In the genomic region with DNA sequence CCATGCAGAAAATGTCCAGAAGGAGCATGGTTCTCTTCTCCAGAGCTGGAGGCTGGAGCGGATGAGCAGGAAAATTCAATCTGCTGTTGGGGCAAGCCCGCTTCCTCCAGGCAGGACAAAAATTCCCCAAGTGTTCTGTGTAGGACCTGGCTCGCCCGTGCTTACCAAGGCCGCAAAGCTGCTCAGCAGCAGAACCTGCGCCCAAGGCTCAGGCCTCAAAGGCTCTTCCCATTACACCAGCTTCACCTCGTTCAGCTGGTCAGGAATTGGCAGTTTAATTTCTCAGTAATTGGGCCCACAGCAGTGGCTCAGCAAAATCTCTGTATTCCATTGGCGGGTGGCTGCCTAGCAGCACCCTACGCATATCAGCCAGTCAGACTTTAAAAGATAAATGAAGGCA, we compare ENCODE assay signal across 32 cellular contexts. TPM values are rescaled to one million over a fixed set of nuclear protein-coding genes. Genes with fewer than 3 reads are reported as not detected.
A peak's percentile ranks its signal among the peaks of the same experiment; 100 is the strongest.
DNase-seq lines count a peak whose midpoint lies in the region; ATAC-seq and TF ChIP-seq lines count a peak whose summit lies in the region.
"Had no signal": no experiment of that assay in that cellular context is flagged by ENCODE, and none has a peak within 500 bp of the region (broad histone marks: within the 10 kb centered on the region; RNA-seq: fewer than 3 reads in every experiment).

No MANE protein-coding gene starts in this region.

- H3K4me1 Mint-ChIP-seq in glutamatergic neuron (ENCODE audit: low read depth, unreplicated experiment) = peaks cover 5% of the 10 kb centered on the region
- peaks cover 3 to 10% of the 10 kb centered on the region in 2 donors for H3K4me1 Mint-ChIP-seq in stimulated activated naive B cell treated with anti-CD40 and anti-IgM and Interleukin-4, amounts not matched to agents 10 μg/mL and 1 μg/mL and 100 μg/mL, for 72 hours

- no peak overlapping the region for H3K9ac ChIP-seq in HUES64 (ENCODE audit: low read depth, low read length)
- H3K9ac ChIP-seq: BLaER1, GM23248, KMS-11 had no signal

- H3K4me1 ChIP-seq in cardiac muscle cell (ENCODE audit: low read depth) (no peaks in the 10 kb centered on the region), left ventricle myocardium inferior (peaks cover 6% of the 10 kb centered on the region), HUES64 (ENCODE audit: insufficient read depth, low read length) (0 out of 2 replicates have a peak, but pooled peaks cover 6% of the 10 kb centered on the region)
- H3K4me1 ChIP-seq: adrenal gland, Peyer's patch had no signal

- H3K4me3 ChIP-seq in cardiac muscle cell (no peak overlapping the region), left ventricle myocardium inferior (no peak overlapping the region), HUES64 (ENCODE audit: low read length) (no peak overlapping the region)
- H3K4me3 ChIP-seq: adrenal gland, BLaER1, GM23248, heart left ventricle, Peyer's patch had no signal

- WGBS in HUES64 = 94% methylated on average over 8 of the region's 9 CpGs

- H3K36me3 ChIP-seq in cardiac muscle cell = peaks cover 21% of the 10 kb centered on the region
- peaks cover 53% of the 10 kb centered on the region for H3K36me3 ChIP-seq in left ventricle myocardium inferior
- H3K36me3 ChIP-seq in HUES64 (ENCODE audit: insufficient read depth, low read length) = peaks cover 53% of the 10 kb centered on the region

- H3K4me3 Mint-ChIP-seq in glutamatergic neuron (ENCODE audit: unreplicated experiment) = no peak overlapping the region
- no peak overlapping the region for H3K4me3 Mint-ChIP-seq in stimulated activated naive B cell treated with anti-CD40 and anti-IgM and Interleukin-4, amounts not matched to agents 10 μg/mL and 1 μg/mL and 100 μg/mL, for 72 hours
- H3K4me3 Mint-ChIP-seq: naive B cell had no signal

- peaks cover 5% of the 10 kb centered on the region for H3K36me3 Mint-ChIP-seq in glutamatergic neuron (ENCODE audit: unreplicated experiment)
- H3K36me3 Mint-ChIP-seq in stimulated activated naive B cell treated with anti-CD40 and anti-IgM and Interleukin-4, amounts not matched to agents 10 μg/mL and 1 μg/mL and 100 μg/mL, for 72 hours = peaks cover 23 to 51% of the 10 kb centered on the region in 2 donors

- peak overlapping the region; percentile 51 for H3K27ac ChIP-seq in cardiac muscle cell
- H3K27ac ChIP-seq in left ventricle myocardium inferior (replicated peaks) = no peak overlapping the region
- H3K27ac ChIP-seq in HUES64 (ENCODE audit: low read depth, low read length) = peak overlapping the region; percentile 31; the same call in 1 of the 2 replicates
- H3K27ac ChIP-seq: GM23248, heart left ventricle, KMS-11, Peyer's patch, VCaP had no signal

- peaks cover 6% of the 10 kb centered on the region for H3K9me3 Mint-ChIP-seq in glutamatergic neuron (ENCODE audit: unreplicated experiment)
- peaks cover 2 to 3% of the 10 kb centered on the region in 2 donors for H3K9me3 Mint-ChIP-seq in stimulated activated naive B cell treated with anti-CD40 and anti-IgM and Interleukin-4, amounts not matched to agents 10 μg/mL and 1 μg/mL and 100 μg/mL, for 72 hours

- no peaks in the 10 kb centered on the region for H3K9me3 ChIP-seq in cardiac muscle cell (ENCODE audit: low read depth)
- peaks cover 5% of the 10 kb centered on the region for H3K9me3 ChIP-seq in left ventricle myocardium inferior (replicated peaks)
- no peaks in the 10 kb centered on the region for H3K9me3 ChIP-seq in HUES64 (ENCODE audit: insufficient read depth, low read depth, low read length)
- H3K9me3 ChIP-seq: adrenal gland, BLaER1 had no signal

- no peak for ATAC-seq in stimulated activated naive B cell treated with anti-CD40 and anti-IgM and Interleukin-4, amounts not matched to agents 10 μg/mL and 1 μg/mL and 100 μg/mL, for 72 hours (replicated peaks)
- no peak for ATAC-seq in HG03378 (IDR thresholded peaks at IDR 0.05; ENCODE audit: unreplicated experiment)
- ATAC-seq: esophagus mucosa, heart left ventricle, left ventricle myocardium superior had no signal

- H3K27me3 ChIP-seq in cardiac muscle cell (peaks cover 5% of the 10 kb centered on the region), left ventricle myocardium inferior (ENCODE audit: low read depth) (peaks cover 17% of the 10 kb centered on the region), HUES64 (ENCODE audit: insufficient read depth, low read length) (peaks cover 13% of the 10 kb centered on the region)
- H3K27me3 ChIP-seq: adrenal gland, BLaER1, Peyer's patch had no signal

- no peak for DNase-seq in cardiac muscle cell (ENCODE audit: low read depth in 1 of 2, low spot score in 1 of 2)
- no peak for DNase-seq in left ventricle myocardium inferior
- DNase-seq in glutamatergic neuron = no peak
- DNase-seq in stimulated activated naive B cell treated with anti-CD40 and anti-IgM and Interleukin-4, amounts not matched to agents 10 μg/mL and 1 μg/mL and 100 μg/mL, for 72 hours = no peak
- no peak for DNase-seq in globus pallidus (ENCODE audit: low spot score)
- DNase-seq: activated CD4-positive, alpha-beta T cell treated with anti-CD3 and anti-CD28 coated beads for 4 hours; activated CD8-positive, alpha-beta memory T cell treated with anti-CD3 and anti-CD28 coated beads for 24 hours; activated T-cell treated with anti-CD3 and anti-CD28 coated beads for 4 hours; dermis blood vessel endothelial cell; DMS79; GF-D8; heart left ventricle; left ventricle myocardium superior; naive B cell; NCI-H2029; NCI-H526; nucleus accumbens; Peyer's patch; SIG-M5; stimulated activated CD4-positive, alpha-beta T cell treated with anti-CD3 and anti-CD28 coated beads, Interleukin-4, amount 100 ng/mL, for 4 hours; substantia nigra; SW 1271; T-helper 9 cell; trophoblast cell had no signal

- TF ChIP-seq CTCF in cardiac muscle cell (IDR thresholded peaks at IDR 0.05; ENCODE audit: low read depth, low read length) (no peak), left ventricle myocardium inferior (IDR thresholded peaks at IDR 0.05; ENCODE audit: borderline replicate concordance) (no peak), glutamatergic neuron (IDR thresholded peaks at IDR 0.05; ENCODE audit: partially characterized antibody, unreplicated experiment) (no peak)

- intact Hi-C loops in left ventricle myocardium inferior (cut with micrococcal nuclease) = no loop called here

- peak overlapping the region; percentile 38 for H3K27ac Mint-ChIP-seq in glutamatergic neuron (ENCODE audit: unreplicated experiment)
- H3K27ac Mint-ChIP-seq in stimulated activated naive B cell treated with anti-CD40 and anti-IgM and Interleukin-4, amounts not matched to agents 10 μg/mL and 1 μg/mL and 100 μg/mL, for 72 hours = peak overlapping the region; percentile 73

- H3K27me3 Mint-ChIP-seq in glutamatergic neuron (ENCODE audit: unreplicated experiment) = peaks cover 7% of the 10 kb centered on the region
- H3K27me3 Mint-ChIP-seq in stimulated activated naive B cell treated with anti-CD40 and anti-IgM and Interleukin-4, amounts not matched to agents 10 μg/mL and 1 μg/mL and 100 μg/mL, for 72 hours = peaks cover 3 to 6% of the 10 kb centered on the region in 2 donors
- H3K27me3 Mint-ChIP-seq: naive B cell had no signal

RNA-seq across cellular contexts. Expression of gene FZD9, which starts 5.7 kb away (rescaled TPM):
- total RNA-seq in cardiac muscle cell (4.4 and 5.6 TPM in 2 replicates), left ventricle myocardium inferior (0.11 TPM), glutamatergic neuron (ENCODE audit: unreplicated experiment) (0.81 TPM)
- 2.5 and 3.8 TPM in 2 replicates for polyA plus RNA-seq in cardiac muscle cell
- 2.8 TPM for polyA plus RNA-seq in HUES64 (2013, experiment 1 of 2)
- polyA plus RNA-seq in HUES64 (2013, experiment 2 of 2) = 3.4 TPM
